In genomic region chr11:118193910-118194566, GRCh38 we compare ENCODE assay signal across 23 cellular contexts. TPM values are rescaled to one million over a fixed set of nuclear protein-coding genes. Genes with fewer than 3 reads are reported as not detected.
DNase-seq lines count a peak whose midpoint lies in the region; ATAC-seq and TF ChIP-seq lines count a peak whose summit lies in the region.
"Had no signal": no experiment of that assay in that cellular context is flagged by ENCODE, and none has a peak within 500 bp of the region (broad histone marks: within the 10 kb centered on the region; RNA-seq: fewer than 3 reads in every experiment).

No MANE protein-coding gene starts in this region.

- peaks cover 2% of the 10 kb centered on the region for H3K27me3 Mint-ChIP-seq in activated CD4-positive, alpha-beta T cell treated with anti-CD3 and anti-CD28 coated beads for 36 hours
- H3K27me3 Mint-ChIP-seq in activated CD4-positive, alpha-beta T cell treated with anti-CD3 and anti-CD28 coated beads, Interleukin-2, amount 10 ng/mL, durations not matched to agents 7 days and 5 days: peaks cover 13% of the 10 kb centered on the region
- H3K27me3 Mint-ChIP-seq: central memory CD8-positive, alpha-beta T cell; T-helper 17 cell had no signal

- peak overlapping the region; percentile 43 for H3K27ac Mint-ChIP-seq in activated CD4-positive, alpha-beta T cell treated with anti-CD3 and anti-CD28 coated beads for 36 hours
- H3K27ac Mint-ChIP-seq in activated CD4-positive, alpha-beta T cell treated with anti-CD3 and anti-CD28 coated beads, Interleukin-2, amount 10 ng/mL, durations not matched to agents 7 days and 5 days: no peak overlapping the region

- CTCF ChIA-PET in activated CD4-positive, alpha-beta T cell treated with anti-CD3 and anti-CD28 coated beads for 36 hours (lab: Charles Lee): interaction anchor here (0.9 to 1.1 kb wide), 3 partner anchors 14 to 108 kb away, joined by 3 to 4 read pairs (median 3); no protein-coding TSS in a partner anchor
- CTCF ChIA-PET in activated CD4-positive, alpha-beta T cell treated with anti-CD3 and anti-CD28 coated beads, Interleukin-2, amount 10 ng/mL, durations not matched to agents 7 days and 5 days (lab: Charles Lee): no interaction called here

- TF ChIP-seq POLR2A in sigmoid colon (IDR thresholded peaks at IDR 0.05): no peak
- no peak for TF ChIP-seq POLR2A in erythroblast (IDR thresholded peaks at IDR 0.05; ENCODE audit: low read length)

- intact Hi-C loops in activated CD4-positive, alpha-beta T cell treated with anti-CD3 and anti-CD28 coated beads for 36 hours (cut with DNase I, micrococcal nuclease): no loop called here
- intact Hi-C loops in sigmoid colon (cut with DNase I): no loop called here
- intact Hi-C loops in tibial artery (cut with DNase I; ENCODE audit: low total_unique reads): no loop called here

- H3K27me3 ChIP-seq in sigmoid colon (no peaks in the 10 kb centered on the region), tibial artery (peaks cover 0 to 6% of the 10 kb centered on the region in 2 donors)

- whole genome bisulfite sequencing in sigmoid colon, 2 donors: 73 to 84% methylated on average over 6 of the region's 6 CpGs

- no peak overlapping the region for H3K4me3 ChIP-seq in sigmoid colon
- H3K4me3 ChIP-seq in tibial artery: no peak overlapping the region
- H3K4me3 ChIP-seq: K562 had no signal

- ATAC-seq in activated CD4-positive, alpha-beta T cell treated with anti-CD3 and anti-CD28 coated beads for 36 hours: no peak
- ATAC-seq: K562, left colon, sciatic nerve, T-helper 17 cell had no signal

- DNase-seq in activated CD4-positive, alpha-beta T cell treated with anti-CD3 and anti-CD28 coated beads for 36 hours: no peak
- no peak for DNase-seq in activated CD4-positive, alpha-beta T cell treated with anti-CD3 and anti-CD28 coated beads, Interleukin-2, amount 10 ng/mL, durations not matched to agents 7 days and 5 days
- peak; percentile 93 for DNase-seq in NCI-H526 treated with DMSO at 0.1 percent for 48 hours (lab: John Stamatoyannopoulos, UW)
- peak; percentile 52 for DNase-seq in globus pallidus (ENCODE audit: low spot score)
- no peak for DNase-seq in sigmoid colon
- no peak for DNase-seq in tibial artery
- no peak for DNase-seq in erythroblast (lab: John Stamatoyannopoulos, UW)
- no peak for DNase-seq in dermis blood vessel endothelial cell
- DNase-seq: 8988T; activated CD8-positive, alpha-beta memory T cell treated with anti-CD3 and anti-CD28 coated beads for 24 hours; amniotic stem cell; Calu3; left colon; NCI-H1930; SIG-M5; stimulated activated CD4-positive, alpha-beta T cell treated with anti-CD3 and anti-CD28 coated beads, Interleukin-2, amount 100 ng/mL, for 24 hours; T-helper 17 cell had no signal

- H3K36me3 ChIP-seq in sigmoid colon (no peaks in the 10 kb centered on the region), tibial artery (no peaks in the 10 kb centered on the region)

- peaks cover 75% of the 10 kb centered on the region for H3K36me3 Mint-ChIP-seq in activated CD4-positive, alpha-beta T cell treated with anti-CD3 and anti-CD28 coated beads for 36 hours (ENCODE audit: low read depth)
- peaks cover 73% of the 10 kb centered on the region for H3K36me3 Mint-ChIP-seq in activated CD4-positive, alpha-beta T cell treated with anti-CD3 and anti-CD28 coated beads, Interleukin-2, amount 10 ng/mL, durations not matched to agents 7 days and 5 days (ENCODE audit: low read depth)

- no peak overlapping the region for H3K4me3 Mint-ChIP-seq in activated CD4-positive, alpha-beta T cell treated with anti-CD3 and anti-CD28 coated beads for 36 hours
- H3K4me3 Mint-ChIP-seq in activated CD4-positive, alpha-beta T cell treated with anti-CD3 and anti-CD28 coated beads, Interleukin-2, amount 10 ng/mL, durations not matched to agents 7 days and 5 days: no peak overlapping the region
- H3K4me3 Mint-ChIP-seq: central memory CD8-positive, alpha-beta T cell; T-helper 17 cell had no signal

- H3K27ac ChIP-seq in sigmoid colon: peak overlapping the region in 3 of 4 donors; percentile 67 to 78 (median 71)
- H3K27ac ChIP-seq in tibial artery: no peak overlapping the region

- TF ChIP-seq CTCF in sigmoid colon (IDR thresholded peaks at IDR 0.05): no peak
- no peak for TF ChIP-seq CTCF in tibial artery (IDR thresholded peaks at IDR 0.05)

- peaks cover 8% of the 10 kb centered on the region for H3K9me3 Mint-ChIP-seq in activated CD4-positive, alpha-beta T cell treated with anti-CD3 and anti-CD28 coated beads for 36 hours (ENCODE audit: low read depth)
- H3K9me3 Mint-ChIP-seq in activated CD4-positive, alpha-beta T cell treated with anti-CD3 and anti-CD28 coated beads, Interleukin-2, amount 10 ng/mL, durations not matched to agents 7 days and 5 days: peaks cover 19% of the 10 kb centered on the region
- H3K9me3 Mint-ChIP-seq: central memory CD8-positive, alpha-beta T cell had no signal

- H3K4me1 ChIP-seq in sigmoid colon (peaks cover 0 to 28% (median 20%) of the 10 kb centered on the region in 4 donors), tibial artery (no peaks in the 10 kb centered on the region)

- H3K9me3 ChIP-seq in sigmoid colon (no peaks in the 10 kb centered on the region), tibial artery (peaks cover 0 to 4% (median 0%) of the 10 kb centered on the region in 3 donors)

- peaks cover 10% of the 10 kb centered on the region for H3K4me1 Mint-ChIP-seq in activated CD4-positive, alpha-beta T cell treated with anti-CD3 and anti-CD28 coated beads for 36 hours
- H3K4me1 Mint-ChIP-seq in activated CD4-positive, alpha-beta T cell treated with anti-CD3 and anti-CD28 coated beads, Interleukin-2, amount 10 ng/mL, durations not matched to agents 7 days and 5 days: peaks cover 10% of the 10 kb centered on the region

- POLR2A ChIA-PET in activated CD4-positive, alpha-beta T cell treated with anti-CD3 and anti-CD28 coated beads for 36 hours (lab: Charles Lee): no interaction called here
- POLR2A ChIA-PET in activated CD4-positive, alpha-beta T cell treated with anti-CD3 and anti-CD28 coated beads, Interleukin-2, amount 10 ng/mL, durations not matched to agents 7 days and 5 days (lab: Charles Lee): no interaction called here

- no peak for TF ChIP-seq EP300 in sigmoid colon (IDR thresholded peaks at IDR 0.05)

RNA-seq across cellular contexts. Expression of gene SCN2B, which starts 17.6 kb away (rescaled TPM):
- total RNA-seq in activated CD4-positive, alpha-beta T cell treated with anti-CD3 and anti-CD28 coated beads for 36 hours: not detected
- not detected for total RNA-seq in activated CD4-positive, alpha-beta T cell treated with anti-CD3 and anti-CD28 coated beads, Interleukin-2, amount 10 ng/mL, durations not matched to agents 7 days and 5 days
- total RNA-seq in sigmoid colon: 1 to 10 TPM in 3 of 4 donors, under 1 TPM in 1; 0.95 to 1.7 (median 1.2) TPM
- under 1 TPM; 0.23 to 0.74 (median 0.60) TPM for polyA plus RNA-seq in sigmoid colon
- total RNA-seq in dermis blood vessel endothelial cell: under 0.01 TPM in 1 of 2 replicates, not detected in the other
- total RNA-seq: Calu3, K562, NCI-H460, T-helper 17 cell had no signal
- polyA plus RNA-seq: BJ, K562 had no signal

RNA-seq across cellular contexts. Expression of gene JAML, which starts 30.8 kb away (rescaled TPM):
- total RNA-seq in activated CD4-positive, alpha-beta T cell treated with anti-CD3 and anti-CD28 coated beads for 36 hours: 100 to 1,000 TPM; 168 to 193 TPM
- 100 to 1,000 TPM; 117 to 122 TPM for total RNA-seq in activated CD4-positive, alpha-beta T cell treated with anti-CD3 and anti-CD28 coated beads, Interleukin-2, amount 10 ng/mL, durations not matched to agents 7 days and 5 days
- 1 to 10 TPM; 3.3 to 6.1 (median 5.6) TPM for total RNA-seq in sigmoid colon
- 10 to 100 TPM in 2 of 3 donors, 1 to 10 TPM in 1; 9.0 to 35.1 (median 16.5) TPM for polyA plus RNA-seq in sigmoid colon
- total RNA-seq in dermis blood vessel endothelial cell: under 0.01 TPM in 1 of 2 replicates, not detected in the other
- total RNA-seq: Calu3, NCI-H460 had no signal
- polyA plus RNA-seq: BJ had no signal

RNA-seq across cellular contexts. Expression of gene SCN4B, which starts 41.4 kb away (rescaled TPM):
- total RNA-seq in activated CD4-positive, alpha-beta T cell treated with anti-CD3 and anti-CD28 coated beads for 36 hours: under 1 TPM; 0.26 to 0.27 TPM
- under 1 TPM in 1 of 2 experiments, not detected in 1; 0.10 TPM for total RNA-seq in activated CD4-positive, alpha-beta T cell treated with anti-CD3 and anti-CD28 coated beads, Interleukin-2, amount 10 ng/mL, durations not matched to agents 7 days and 5 days
- total RNA-seq in sigmoid colon: 1 to 10 TPM; 1.3 to 2.2 (median 1.5) TPM
- polyA plus RNA-seq in sigmoid colon: 1 to 10 TPM in 2 of 3 donors, under 1 TPM in 1; 0.92 to 1.3 (median 1.2) TPM
- total RNA-seq in dermis blood vessel endothelial cell: 0.09 TPM in 1 of 2 replicates, not detected in the other
- total RNA-seq: Calu3, K562, NCI-H460, OCI-LY7, T-helper 17 cell had no signal

RNA-seq across cellular contexts. Expression of gene MPZL3, which starts 58.1 kb away (rescaled TPM):
- total RNA-seq in activated CD4-positive, alpha-beta T cell treated with anti-CD3 and anti-CD28 coated beads for 36 hours: 10 to 100 TPM; 45.9 to 53.2 TPM
- total RNA-seq in activated CD4-positive, alpha-beta T cell treated with anti-CD3 and anti-CD28 coated beads, Interleukin-2, amount 10 ng/mL, durations not matched to agents 7 days and 5 days: 10 to 100 TPM; 21.2 to 22.0 TPM
- under 1 TPM; 0.16 to 0.55 (median 0.31) TPM for total RNA-seq in sigmoid colon
- polyA plus RNA-seq in sigmoid colon: 1 to 10 TPM; 2.4 to 6.2 (median 4.4) TPM
- total RNA-seq in dermis blood vessel endothelial cell: 7.3 and 8.7 TPM in 2 replicates

Comparison
In these comparisons a context has a peak if more than half of its experiments do, and no peak if none do; other contexts are left out.
1. DNase-seq: peak in NCI-H526 treated with DMSO at 0.1 percent for 48 hours (single experiment) and globus pallidus (single experiment); none in activated CD4-positive, alpha-beta T cell treated with anti-CD3 and anti-CD28 coated beads for 36 hours (single experiment), activated CD4-positive, alpha-beta T cell treated with anti-CD3 and anti-CD28 coated beads, Interleukin-2, amount 10 ng/mL, durations not matched to agents 7 days and 5 days (single experiment), sigmoid colon (single experiment), tibial artery (0 of 2), erythroblast (0 of 2) and dermis blood vessel endothelial cell (single experiment).
2. H3K27ac ChIP-seq: peak in sigmoid colon (3 of 4); none in tibial artery (0 of 2).
3. RNA of gene JAML, which starts 30.8 kb away (total RNA-seq): 168 to 193 TPM in activated CD4-positive, alpha-beta T cell treated with anti-CD3 and anti-CD28 coated beads for 36 hours and 117 to 122 TPM in activated CD4-positive, alpha-beta T cell treated with anti-CD3 and anti-CD28 coated beads, Interleukin-2, amount 10 ng/mL, durations not matched to agents 7 days and 5 days; 3.3 to 6.1 TPM in sigmoid colon and under 0.01 TPM in dermis blood vessel endothelial cell; every median in the first group is over 10 times any median in the second.